Comparison of ENCODE assay signal across 18 cellular contexts in genomic region chr9:89723696-89724095, GRCh38.
"Had no signal": no experiment of that assay in that cellular context is flagged by ENCODE, and none has a peak within 500 bp of the region (broad histone marks: within the 10 kb centered on the region; RNA-seq: fewer than 3 reads in every experiment).

No MANE protein-coding gene starts in this region.

- H3K4me2 ChIP-seq: smooth muscle cell had no signal

- H3K4me1 ChIP-seq: parathyroid adenoma, suprapubic skin had no signal

- H3K27me3 ChIP-seq: brain microvascular endothelial cell, dorsolateral prefrontal cortex, neutrophil, right lobe of liver, upper lobe of left lung had no signal

- H3K27ac ChIP-seq: brain microvascular endothelial cell, dorsolateral prefrontal cortex, neutrophil, parathyroid adenoma, right lobe of liver, suprapubic skin, upper lobe of left lung had no signal

- DNase-seq: activated CD4-positive, alpha-beta T cell treated with anti-CD3 and anti-CD28 coated beads, Interleukin-2, amount 50 U/mL, for 48 hours; activated gamma-delta T cell treated with Interleukin-2 at 50 U/mL for 16 hours; brain microvascular endothelial cell; central memory CD4-positive, alpha-beta T cell; dorsolateral prefrontal cortex; foreskin melanocyte; glutamatergic neuron; hippocampal formation; left colon; right lobe of liver; stimulated activated CD4-positive, alpha-beta T cell treated with anti-CD3 and anti-CD28 coated beads, Interleukin-4, amount 100 ng/mL, for 1 hour; stimulated activated naive CD8-positive, alpha-beta T cell treated with anti-CD3 and anti-CD28 coated beads, Interleukin-15, amount 100 ng/mL, for 72 hours; upper lobe of left lung had no signal

- H3K9ac ChIP-seq: parathyroid adenoma had no signal

- H3K9me3 ChIP-seq: neutrophil, right lobe of liver, suprapubic skin, upper lobe of left lung had no signal

- H3K4me3 ChIP-seq: dorsolateral prefrontal cortex, lung, right lobe of liver, smooth muscle cell, suprapubic skin, upper lobe of left lung had no signal

- H2AFZ ChIP-seq: parathyroid adenoma had no signal

- H3K36me3 ChIP-seq: brain microvascular endothelial cell, neutrophil, right lobe of liver, suprapubic skin, upper lobe of left lung had no signal
